ENCODE assay signal across 8 cellular contexts in the genomic region with DNA sequence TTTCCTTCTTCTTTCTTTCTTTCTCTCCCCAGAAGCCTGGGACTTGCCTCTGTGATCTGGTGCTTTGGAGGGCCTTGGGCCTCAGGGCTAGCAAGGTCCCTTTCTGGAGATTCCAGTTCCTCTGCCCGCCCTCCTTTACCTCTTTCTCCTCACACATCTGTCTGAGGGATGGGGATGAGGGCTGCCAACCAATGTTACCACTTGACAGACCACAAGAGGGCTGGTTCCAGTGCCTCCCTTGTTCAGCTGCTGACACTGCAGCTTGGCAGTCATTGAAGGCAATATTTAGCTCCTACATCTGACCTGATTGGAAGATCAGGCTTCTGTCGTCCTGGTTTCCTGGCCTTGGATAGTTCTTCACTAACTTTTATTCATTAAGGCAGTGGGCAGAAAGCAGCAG. TPM values are rescaled to one million over a fixed set of nuclear protein-coding genes. Genes with fewer than 3 reads are reported as not detected.
DNase-seq lines count a peak whose midpoint lies in the region; ATAC-seq and TF ChIP-seq lines count a peak whose summit lies in the region.

No MANE protein-coding gene starts in this region.

- H3K4me1 ChIP-seq in Caco-2 = peaks cover 9% of the 10 kb centered on the region

- DNase-seq in Caco-2 (peak; percentile 69 to 71), HT1080 (ENCODE audit: low read depth) (peak; percentile 34), germinal center (ENCODE audit: low spot score) (peak; percentile 21), NCI-H2081 (lab: John Stamatoyannopoulos, UW) (no peak), Right ventricle myocardium superior (no peak), ureter (ENCODE audit: low spot score) (no peak), epidermal melanocyte (ENCODE audit: insufficient read length, low spot score) (no peak)

- no peak overlapping the region for H3K27ac Mint-ChIP-seq in Caco-2 (ENCODE audit: unreplicated experiment)
- peak overlapping the region; percentile 72 for H3K27ac Mint-ChIP-seq in T-helper 1 cell treated with Interleukin-12 subunit alpha and Interleukin-12 subunit beta and Interleukin-4 antibody, amounts not matched to agents 30 μg/mL and 1 μg/mL, for 36 hours

- no TSS peak for BruUV-seq in Caco-2 (replicated peaks; lab: Mats Ljungman, UMichigan)

- H3K27me3 ChIP-seq in Caco-2 (replicated peaks; ENCODE audit: control insufficient read depth, insufficient read depth, low read length) = no peaks in the 10 kb centered on the region

- H3K9me3 ChIP-seq in Caco-2 = no peaks in the 10 kb centered on the region

- no peak for ATAC-seq in Right ventricle myocardium superior (ENCODE audit: poor library complexity)

- no peaks in the 10 kb centered on the region for H3K36me3 ChIP-seq in Caco-2 (ENCODE audit: control insufficient read depth, insufficient read depth, low read length)

- H3K36me3 Mint-ChIP-seq in Caco-2 (ENCODE audit: insufficient read depth, unreplicated experiment) = peaks cover 14% of the 10 kb centered on the region
- H3K36me3 Mint-ChIP-seq in T-helper 1 cell treated with Interleukin-12 subunit alpha and Interleukin-12 subunit beta and Interleukin-4 antibody, amounts not matched to agents 30 μg/mL and 1 μg/mL, for 36 hours (ENCODE audit: low read depth) = peaks cover 4% of the 10 kb centered on the region

- intact Hi-C loops in Caco-2 (cut with micrococcal nuclease; ENCODE audit: unreplicated experiment) (loop anchor here (1.0 kb wide), 1 partner anchor 30 kb away; no protein-coding TSS in a partner anchor), Right ventricle myocardium superior (cut with DNase I) (no loop called here)

- H3K4me3 ChIP-seq in Caco-2 (ENCODE audit: low read depth, low read length) = no peak overlapping the region

- CTCF ChIA-PET in Caco-2 (lab: Charles Lee) = interaction anchor here (0.6 to 1.3 kb wide), 8 partner anchors 26 to 338 kb away, joined by 3 to 4 read pairs (median 3); no protein-coding TSS in a partner anchor

- no peaks in the 10 kb centered on the region for H3K9me3 Mint-ChIP-seq in Caco-2 (ENCODE audit: unreplicated experiment)
- no peaks in the 10 kb centered on the region for H3K9me3 Mint-ChIP-seq in T-helper 1 cell treated with Interleukin-12 subunit alpha and Interleukin-12 subunit beta and Interleukin-4 antibody, amounts not matched to agents 30 μg/mL and 1 μg/mL, for 36 hours

- POLR2A ChIA-PET in Caco-2 (lab: Charles Lee) = no interaction called here

- peak; percentile 22 to 66 for TF ChIP-seq CTCF in Caco-2 (IDR thresholded peaks at IDR 0.05; ENCODE audit: insufficient read depth in 1 of 2, low read depth in 1 of 2, low read length in 1 of 2, severe bottlenecking in 1 of 2, unreplicated experiment in 1 of 2)

- H3K4me1 Mint-ChIP-seq in Caco-2 (ENCODE audit: low read depth, unreplicated experiment) = peaks cover 9% of the 10 kb centered on the region
- peaks cover 22% of the 10 kb centered on the region for H3K4me1 Mint-ChIP-seq in T-helper 1 cell treated with Interleukin-12 subunit alpha and Interleukin-12 subunit beta and Interleukin-4 antibody, amounts not matched to agents 30 μg/mL and 1 μg/mL, for 36 hours (ENCODE audit: low read depth)

- no peaks in the 10 kb centered on the region for H3K27me3 Mint-ChIP-seq in Caco-2 (ENCODE audit: insufficient read depth, unreplicated experiment)
- no peaks in the 10 kb centered on the region for H3K27me3 Mint-ChIP-seq in T-helper 1 cell treated with Interleukin-12 subunit alpha and Interleukin-12 subunit beta and Interleukin-4 antibody, amounts not matched to agents 30 μg/mL and 1 μg/mL, for 36 hours (ENCODE audit: low read depth)

- no peak overlapping the region for H3K4me3 Mint-ChIP-seq in Caco-2 (ENCODE audit: unreplicated experiment)
- peak overlapping the region; percentile 63 for H3K4me3 Mint-ChIP-seq in T-helper 1 cell treated with Interleukin-12 subunit alpha and Interleukin-12 subunit beta and Interleukin-4 antibody, amounts not matched to agents 30 μg/mL and 1 μg/mL, for 36 hours

RNA-seq across cellular contexts. Expression of gene ZNF652, which starts 3.6 kb away (rescaled TPM):
- total RNA-seq in Caco-2 (2022) (89.3 and 92.6 TPM in 2 replicates), Right ventricle myocardium superior (18.6 TPM), ureter (44.6 TPM)
- 6.8 and 7.6 TPM in 2 replicates for total RNA-seq in HT1080 (2014; rRNA removed; shearing (Covaris generic))
- 3.1 and 4.9 TPM in 2 replicates for polyA plus RNA-seq in HT1080 (2015; cell fraction: cytosol; rRNA removed)
- polyA plus RNA-seq in HT1080 (2015; cell fraction: nucleus; rRNA removed) = 8.6 and 8.8 TPM in 2 replicates

RNA-seq across cellular contexts. Expression of gene PHB1, which starts 49.0 kb away (rescaled TPM):
- total RNA-seq in Caco-2 (2022) (761 and 848 TPM in 2 replicates), Right ventricle myocardium superior (236 TPM), ureter (172 TPM)
- 245 and 256 TPM in 2 replicates for total RNA-seq in HT1080 (2014; rRNA removed; shearing (Covaris generic))
- polyA plus RNA-seq in HT1080 (2015; cell fraction: cytosol; rRNA removed) = 137 and 155 TPM in 2 replicates
- polyA plus RNA-seq in HT1080 (2015; cell fraction: nucleus; rRNA removed) = 110 and 113 TPM in 2 replicates

Comparison
In these comparisons a context has a peak if more than half of its experiments do, and no peak if none do; other contexts are left out.
1. DNase-seq: peak in Caco-2 (2 of 2), HT1080 (single experiment) and germinal center (single experiment); none in NCI-H2081 (0 of 2), Right ventricle myocardium superior (single experiment), ureter (single experiment) and epidermal melanocyte (single experiment).